In genomic region chr11:43419460-43419859, GRCh38 we compare ENCODE assay signal across 8 cellular contexts.
A peak's percentile ranks its signal among the peaks of the same experiment; 100 is the strongest.
DNase-seq lines count a peak whose midpoint lies in the region; ATAC-seq lines count a peak whose summit lies in the region.

No MANE protein-coding gene starts in this region.

- DNase-seq in NCI-H446 (lab: John Stamatoyannopoulos, UW) (peak; percentile 2 to 22), NCI-H446 treated with DMSO at 0.1 percent for 48 hours (lab: John Stamatoyannopoulos, UW) (no peak), NCI-H128 (lab: John Stamatoyannopoulos, UW; ENCODE audit: unreplicated experiment) (peak; percentile 4), iPS-NIHi7 (ENCODE audit: extremely low spot score) (peak; percentile 17), superior temporal gyrus (ENCODE audit: extremely low spot score) (peak; percentile 79)
- DNase-seq in activated naive CD8-positive, alpha-beta T cell treated with anti-CD3 and anti-CD28 coated beads for 36 hours = peak; percentile 4

- peaks cover 1% of the 10 kb centered on the region for H3K4me1 Mint-ChIP-seq in activated naive CD8-positive, alpha-beta T cell treated with anti-CD3 and anti-CD28 coated beads for 36 hours

- no peak overlapping the region for H3K4me3 Mint-ChIP-seq in activated naive CD8-positive, alpha-beta T cell treated with anti-CD3 and anti-CD28 coated beads for 36 hours

- no peak overlapping the region for H3K27ac Mint-ChIP-seq in activated naive CD8-positive, alpha-beta T cell treated with anti-CD3 and anti-CD28 coated beads for 36 hours

- peaks cover 5% of the 10 kb centered on the region for H3K36me3 Mint-ChIP-seq in activated naive CD8-positive, alpha-beta T cell treated with anti-CD3 and anti-CD28 coated beads for 36 hours

- H3K9me3 Mint-ChIP-seq in activated naive CD8-positive, alpha-beta T cell treated with anti-CD3 and anti-CD28 coated beads for 36 hours = no peaks in the 10 kb centered on the region

- ATAC-seq in GM19463 (IDR thresholded peaks at IDR 0.05; ENCODE audit: unreplicated experiment) (peak; percentile 51), HG03460 (IDR thresholded peaks at IDR 0.05; ENCODE audit: unreplicated experiment) (no peak)

- H3K27me3 Mint-ChIP-seq in activated naive CD8-positive, alpha-beta T cell treated with anti-CD3 and anti-CD28 coated beads for 36 hours = no peaks in the 10 kb centered on the region
